9 cellular contexts compared by ENCODE assay signal in the genomic region with DNA sequence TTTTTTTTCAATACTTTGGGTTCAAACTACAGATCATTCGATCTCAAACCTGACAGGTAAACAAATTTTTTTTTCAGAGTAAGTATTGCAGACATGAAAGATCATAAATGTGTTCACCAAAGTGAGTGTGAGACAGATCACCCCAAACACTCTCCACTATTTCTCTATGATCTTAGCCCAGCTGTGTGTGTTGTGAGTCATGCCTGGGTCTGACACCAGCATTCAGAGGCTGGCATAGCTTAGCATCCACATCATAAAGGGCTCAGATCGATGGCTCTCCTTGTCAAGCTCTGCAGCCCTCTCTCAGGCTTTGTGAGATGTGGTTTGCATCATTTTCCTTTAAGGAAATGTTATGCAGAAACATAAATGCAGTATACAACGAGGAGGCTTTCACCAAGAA.
DNase-seq lines count a peak whose midpoint lies in the region; ATAC-seq and TF ChIP-seq lines count a peak whose summit lies in the region.
"Had no signal": no experiment of that assay in that cellular context is flagged by ENCODE, and none has a peak within 500 bp of the region (broad histone marks: within the 10 kb centered on the region; RNA-seq: fewer than 3 reads in every experiment).

No MANE protein-coding gene starts in this region.

- H3K9me3 Mint-ChIP-seq in neural crest cell, result no peaks in the 10 kb centered on the region

- H3K27me3 Mint-ChIP-seq in neural crest cell (ENCODE audit: low read depth), result no peaks in the 10 kb centered on the region

- no peaks in the 10 kb centered on the region for H3K9me3 ChIP-seq in Peyer's patch

- H3K4me1 Mint-ChIP-seq in neural crest cell, result peaks cover 52% of the 10 kb centered on the region

- no peaks in the 10 kb centered on the region for H3K36me3 ChIP-seq in Peyer's patch

- peaks cover 3 to 21% (median 17%) of the 10 kb centered on the region in 4 donors for H3K4me1 ChIP-seq in Peyer's patch

- H3K36me3 Mint-ChIP-seq in neural crest cell (ENCODE audit: low read depth), result no peaks in the 10 kb centered on the region

- H3K4me3 Mint-ChIP-seq in neural crest cell, result peak overlapping the region; percentile 27

- H3K27ac Mint-ChIP-seq in neural crest cell (ENCODE audit: unreplicated experiment), result peak overlapping the region; percentile 78

- H3K4me3 ChIP-seq in NB4 (ENCODE audit: low read depth, low read length), result no peak overlapping the region
- no peak overlapping the region for H3K4me3 ChIP-seq in Peyer's patch

- no peaks in the 10 kb centered on the region for H3K27me3 ChIP-seq in Peyer's patch

- peak overlapping the region in 1 of 4 donors; percentile 13 for H3K27ac ChIP-seq in Peyer's patch

- ATAC-seq in HG03280 (IDR thresholded peaks at IDR 0.05; ENCODE audit: unreplicated experiment) (no peak), HG02588 (IDR thresholded peaks at IDR 0.05; ENCODE audit: unreplicated experiment) (no peak)

- TF ChIP-seq POLR2A in NB4 (IDR thresholded peaks at IDR 0.05; ENCODE audit: extremely low read depth, insufficient read length) (no peak), Peyer's patch (IDR thresholded peaks at IDR 0.05) (no peak)

- DNase-seq in ELR (ENCODE audit: low read depth) (peak; percentile 81), NB4 (ENCODE audit: low read depth) (peak; percentile 35), dedifferentiated amniotic fluid mesenchymal stem cell (ENCODE audit: extremely low spot score) (peak; percentile 58), neural crest cell (ENCODE audit: low read depth, low spot score) (no peak), DMS79 (lab: John Stamatoyannopoulos, UW) (no peak), Peyer's patch (no peak)
- DNase-seq: NCI-H774 had no signal

- TF ChIP-seq CTCF in NB4 (IDR thresholded peaks at IDR 0.05; ENCODE audit: low read depth, low read length) (no peak), neural crest cell (conservative IDR thresholded peaks at IDR 0.05) (no peak), Peyer's patch (IDR thresholded peaks at IDR 0.05) (no peak)

Comparison
In these comparisons a context has a peak if more than half of its experiments do, and no peak if none do; other contexts are left out.
1. DNase-seq: peak in ELR (single experiment), NB4 (single experiment) and dedifferentiated amniotic fluid mesenchymal stem cell (single experiment); none in neural crest cell (single experiment), DMS79 (single experiment) and Peyer's patch (0 of 3).